Comparison of ENCODE assay signal across 1 cellular context in genomic region chr6:16391451-16391912, GRCh38.
A peak's percentile ranks its signal among the peaks of the same experiment; 100 is the strongest.
TF ChIP-seq lines count a peak whose summit lies in the region.

No MANE protein-coding gene starts in this region.

TF ChIP-seq in SK-N-SH, 30 proteins besides CTCF, POLR2A, EP300 and RAD21 (continued from another document):
- no peak for TF ChIP-seq REST (IDR thresholded peaks at IDR 0.05; ENCODE audit: low read depth, low read length)
- peak; percentile 60; the same call in 1 of the 2 replicates for TF ChIP-seq YY1 (IDR thresholded peaks at IDR 0.05; ENCODE audit: low read depth)
- no peak for TF ChIP-seq ELF1 (IDR thresholded peaks at IDR 0.05)
- 0 out of 2 replicates have a peak, but pooled peaks have one; percentile 16 for TF ChIP-seq FOSL2 (IDR thresholded peaks at IDR 0.05; ENCODE audit: borderline replicate concordance, low read depth)
- TF ChIP-seq SIN3A (IDR thresholded peaks at IDR 0.05; ENCODE audit: borderline replicate concordance, low read depth, low read length) = no peak
- TF ChIP-seq SMC3 (IDR thresholded peaks at IDR 0.05; ENCODE audit: low read depth, low read length) = no peak
- no peak for TF ChIP-seq RXRA (IDR thresholded peaks at IDR 0.05; ENCODE audit: borderline replicate concordance, low read depth)
- no peak for TF ChIP-seq TCF12 (IDR thresholded peaks at IDR 0.05)
- no peak for TF ChIP-seq RCOR1 (IDR thresholded peaks at IDR 0.05; ENCODE audit: low read length)
